Comparison of ENCODE assay signal across 8 cellular contexts in genomic region chr6:28225056-28225834, GRCh38. TPM values are rescaled to one million over a fixed set of nuclear protein-coding genes. Genes with fewer than 3 reads are reported as not detected.
A peak's percentile ranks its signal among the peaks of the same experiment; 100 is the strongest.
DNase-seq lines count a peak whose midpoint lies in the region; ATAC-seq and TF ChIP-seq lines count a peak whose summit lies in the region.

ZSCAN9 (plus strand) TSS chr6:28225275; CDS start chr6:28227085, 1,810 bp downstream.

- TF ChIP-seq POLR2A in suprapubic skin (IDR thresholded peaks at IDR 0.05): no peak

- H3K36me3 ChIP-seq in muscle layer of duodenum (ENCODE audit: control insufficient read depth in 1 of 2, insufficient read depth in 2 of 2, low read length in 2 of 2) (peaks cover 24 to 33% of the 10 kb centered on the region in 2 donors), suprapubic skin (peaks cover 25% of the 10 kb centered on the region)

- H3K4me1 ChIP-seq in muscle layer of duodenum (ENCODE audit: control insufficient read depth in 1 of 2, insufficient read depth in 2 of 2, low read length in 2 of 2) (peaks cover 0 to 21% of the 10 kb centered on the region in 2 donors), suprapubic skin (peaks cover 22% of the 10 kb centered on the region)

- H3K27ac ChIP-seq in muscle layer of duodenum (ENCODE audit: low read length) (peak within 1 kb of the TSS; percentile 76), suprapubic skin (peak within 1 kb of the TSS; percentile 66)

- H3K27ac Mint-ChIP-seq in activated T-cell treated with anti-CD3 and anti-CD28 coated beads, Interleukin-2, amount 50 U/mL, for 24 hours: peak within 1 kb of the TSS; percentile 70

- H3K4me1 Mint-ChIP-seq in activated T-cell treated with anti-CD3 and anti-CD28 coated beads, Interleukin-2, amount 50 U/mL, for 24 hours (ENCODE audit: low read depth): peaks cover 13% of the 10 kb centered on the region

- H3K27me3 Mint-ChIP-seq in activated T-cell treated with anti-CD3 and anti-CD28 coated beads, Interleukin-2, amount 50 U/mL, for 24 hours: peaks cover 55% of the 10 kb centered on the region

- H3K27me3 ChIP-seq in muscle layer of duodenum (ENCODE audit: low read depth, low read length): peaks cover 3% of the 10 kb centered on the region
- peaks cover 28% of the 10 kb centered on the region for H3K27me3 ChIP-seq in suprapubic skin

- no peaks in the 10 kb centered on the region for H3K9me3 Mint-ChIP-seq in activated T-cell treated with anti-CD3 and anti-CD28 coated beads, Interleukin-2, amount 50 U/mL, for 24 hours

- DNase-seq in COR-L47 (lab: John Stamatoyannopoulos, UW) (peak; percentile 90), NCI-H526 (lab: John Stamatoyannopoulos, UW) (peak; percentile 87 to 94), fibroblast of mammary gland (ENCODE audit: low read depth) (peak; percentile 84), suprapubic skin (ENCODE audit: low spot score in 2 of 2) (peak; percentile 91 to 92)
- DNase-seq in activated T-cell treated with anti-CD3 and anti-CD28 coated beads, Interleukin-2, amount 50 U/mL, for 24 hours: peak; percentile 71

- H3K4me3 ChIP-seq in fibroblast of mammary gland (ENCODE audit: control insufficient read depth, low read depth, low read length): peak within 1 kb of the TSS; percentile 78
- peak within 1 kb of the TSS; percentile 83 to 89 for H3K4me3 ChIP-seq in muscle layer of duodenum (ENCODE audit: low read depth in 1 of 2, low read length in 2 of 2)
- H3K4me3 ChIP-seq in suprapubic skin: peak within 1 kb of the TSS; percentile 84

- TF ChIP-seq CTCF in fibroblast of mammary gland (conservative IDR thresholded peaks at IDR 0.05; ENCODE audit: control insufficient read depth, insufficient read depth, low read depth, low read length): no peak
- TF ChIP-seq CTCF in suprapubic skin (IDR thresholded peaks at IDR 0.05): no peak

- H3K9me3 ChIP-seq in muscle layer of duodenum (ENCODE audit: control insufficient read depth in 1 of 2, low read length in 2 of 2) (no peaks in the 10 kb centered on the region), suprapubic skin (no peaks in the 10 kb centered on the region)

- ATAC-seq in GM19372 (IDR thresholded peaks at IDR 0.05; ENCODE audit: low read depth, unreplicated experiment) (peak; percentile 91), HG03520 (IDR thresholded peaks at IDR 0.05; ENCODE audit: unreplicated experiment) (peak; percentile 82)

- peaks cover 5% of the 10 kb centered on the region for H3K36me3 Mint-ChIP-seq in activated T-cell treated with anti-CD3 and anti-CD28 coated beads, Interleukin-2, amount 50 U/mL, for 24 hours (ENCODE audit: low read depth)

- TF ChIP-seq EP300 in suprapubic skin (IDR thresholded peaks at IDR 0.05): no peak

- peak within 1 kb of the TSS; percentile 86 for H3K4me3 Mint-ChIP-seq in activated T-cell treated with anti-CD3 and anti-CD28 coated beads, Interleukin-2, amount 50 U/mL, for 24 hours

- 3% methylated on average over 42 of the region's 45 CpGs for WGBS in suprapubic skin

RNA-seq across cellular contexts. Expression of gene ZSCAN9, which starts in this region (rescaled TPM):
- total RNA-seq in suprapubic skin: 10 to 100 TPM in 1 of 4 donors, 1 to 10 TPM in 3; 3.6 to 12.5 (median 7.6) TPM

Comparison
In these comparisons a context has a peak if more than half of its experiments do, and no peak if none do; other contexts are left out.
1. Peak in every context shown above with its lines: DNase-seq, ATAC-seq, H3K4me3 ChIP-seq and H3K27ac ChIP-seq.